In genomic region chr1:244837597-244838258, GRCh38 we compare ENCODE assay signal across 9 cellular contexts. TPM values are rescaled to one million over a fixed set of nuclear protein-coding genes. Genes with fewer than 3 reads are reported as not detected.
DNase-seq lines count a peak whose midpoint lies in the region; ATAC-seq, FAIRE-seq and TF ChIP-seq lines count a peak whose summit lies in the region.
"Had no signal": no experiment of that assay in that cellular context is flagged by ENCODE, and none has a peak within 500 bp of the region (broad histone marks: within the 10 kb centered on the region; RNA-seq: fewer than 3 reads in every experiment).

No MANE protein-coding gene starts in this region.

- no peak for TF ChIP-seq CTCF in D721Med (IDR thresholded peaks at IDR 0.05; ENCODE audit: insufficient read depth, missing control alignments)
- TF ChIP-seq CTCF in KMS-11 (conservative IDR thresholded peaks at IDR 0.05; ENCODE audit: low read depth, low read length): no peak
- TF ChIP-seq CTCF in nephron progenitor cell (IDR thresholded peaks at IDR 0.05): no peak
- no peak for TF ChIP-seq CTCF in uterus (IDR thresholded peaks at IDR 0.05)

- peak overlapping the region; percentile 69; the same call in 1 of the 2 replicates for H3K4me2 ChIP-seq in KMS-11

- H2AFZ ChIP-seq in KMS-11 (ENCODE audit: low read depth): no peak overlapping the region

- H3K27ac Mint-ChIP-seq in nephron progenitor cell: peak overlapping the region; percentile 92

- peaks cover 44% of the 10 kb centered on the region for H3K4me1 Mint-ChIP-seq in nephron progenitor cell

- H3K4me3 Mint-ChIP-seq in nephron progenitor cell: peak overlapping the region; percentile 97

- peaks cover 6% of the 10 kb centered on the region; the same call in 1 of the 2 replicates for H3K36me3 ChIP-seq in KMS-11 (ENCODE audit: insufficient read depth)
- H3K36me3 ChIP-seq in adipocyte (ENCODE audit: control insufficient read depth, insufficient read depth, low read length, severe bottlenecking): peaks cover 46% of the 10 kb centered on the region
- H3K36me3 ChIP-seq in uterus: no peaks in the 10 kb centered on the region

- intact Hi-C loops in uterus (cut with DNase I; ENCODE audit: low total_unique reads): no loop called here

- peak; percentile 29 for FAIRE-seq in D721Med (lab: Jason Lieb, UNC)

- H3K4me1 ChIP-seq in KMS-11 (ENCODE audit: low read depth, poor library complexity, severe bottlenecking) (peaks cover 69% of the 10 kb centered on the region), adipocyte (ENCODE audit: control insufficient read depth, insufficient read depth, low read length) (peaks cover 19% of the 10 kb centered on the region), uterus (no peaks in the 10 kb centered on the region)

- DNase-seq in D721Med (ENCODE audit: insufficient read length, low spot score): no peak
- DNase-seq in adipocyte (ENCODE audit: low read depth): no peak
- DNase-seq in nephron progenitor cell: no peak
- no peak for DNase-seq in HuH-7.5 (ENCODE audit: low spot score)
- no peak for DNase-seq in uterus
- DNase-seq in H4 (ENCODE audit: low spot score): no peak

- H3K4me3 ChIP-seq in KMS-11 (IDR thresholded peaks at IDR 0.05; ENCODE audit: insufficient read depth, low read depth, low read length) (no peak overlapping the region), adipocyte (ENCODE audit: low read length) (peak overlapping the region; percentile 98), uterus (no peak overlapping the region)
- H3K4me3 ChIP-seq: SJSA1 had no signal

- ATAC-seq in GM18870 (IDR thresholded peaks at IDR 0.05; ENCODE audit: unreplicated experiment): no peak

- no peaks in the 10 kb centered on the region for H3K9me3 Mint-ChIP-seq in nephron progenitor cell

- H3K79me2 ChIP-seq in KMS-11 (ENCODE audit: insufficient read depth, low read depth): peaks cover 57% of the 10 kb centered on the region; the same call in 1 of the 2 replicates

- H4K20me1 ChIP-seq in KMS-11 (ENCODE audit: insufficient read depth): 0 out of 2 replicates have a peak, but pooled peaks cover 6% of the 10 kb centered on the region

- no peaks in the 10 kb centered on the region for H3K27me3 Mint-ChIP-seq in nephron progenitor cell (ENCODE audit: low read depth, poor library complexity)

- H3K27ac ChIP-seq in KMS-11: peak overlapping the region; percentile 100; the same call in 1 of the 2 replicates
- H3K27ac ChIP-seq in uterus: peak overlapping the region in 1 of 2 donors; percentile 100
- H3K27ac ChIP-seq: SJSA1 had no signal

- H3K9me3 ChIP-seq in adipocyte (ENCODE audit: control insufficient read depth, low read length) (no peaks in the 10 kb centered on the region), uterus (no peaks in the 10 kb centered on the region)
- H3K9me3 ChIP-seq: SJSA1 had no signal

- H3K9ac ChIP-seq in KMS-11 (peak overlapping the region; percentile 99; the same call in 1 of the 2 replicates), adipocyte (ENCODE audit: low read length) (no peak overlapping the region)

- peaks cover 54% of the 10 kb centered on the region for H3K36me3 Mint-ChIP-seq in nephron progenitor cell (ENCODE audit: low read depth)

- TF ChIP-seq POLR2A in uterus (IDR thresholded peaks at IDR 0.05): no peak

- H3K27me3 ChIP-seq in KMS-11 (ENCODE audit: insufficient read depth, low read depth) (no peaks in the 10 kb centered on the region), adipocyte (replicated peaks; ENCODE audit: control insufficient read depth, insufficient read depth, low read length) (no peaks in the 10 kb centered on the region), uterus (no peaks in the 10 kb centered on the region)
- H3K27me3 ChIP-seq: SJSA1 had no signal

RNA-seq across cellular contexts. Expression of gene COX20, which starts 2.3 kb away (rescaled TPM):
- 100 to 1,000 TPM in 1 of 4 donors, 10 to 100 TPM in 3; 12.3 to 194 (median 36.4) TPM for total RNA-seq in uterus
- total RNA-seq in H4 (2014; rRNA removed; shearing (Covaris generic)): 58.4 and 71.7 TPM in 2 replicates

RNA-seq across cellular contexts. Expression of gene HNRNPU, which starts 26.6 kb away (rescaled TPM):
- total RNA-seq in uterus: 100 to 1,000 TPM; 154 to 603 (median 269) TPM
- total RNA-seq in H4 (2014; rRNA removed; shearing (Covaris generic)): 255 and 288 TPM in 2 replicates
